ENCODE assay signal across 8 cellular contexts in the genomic region with DNA sequence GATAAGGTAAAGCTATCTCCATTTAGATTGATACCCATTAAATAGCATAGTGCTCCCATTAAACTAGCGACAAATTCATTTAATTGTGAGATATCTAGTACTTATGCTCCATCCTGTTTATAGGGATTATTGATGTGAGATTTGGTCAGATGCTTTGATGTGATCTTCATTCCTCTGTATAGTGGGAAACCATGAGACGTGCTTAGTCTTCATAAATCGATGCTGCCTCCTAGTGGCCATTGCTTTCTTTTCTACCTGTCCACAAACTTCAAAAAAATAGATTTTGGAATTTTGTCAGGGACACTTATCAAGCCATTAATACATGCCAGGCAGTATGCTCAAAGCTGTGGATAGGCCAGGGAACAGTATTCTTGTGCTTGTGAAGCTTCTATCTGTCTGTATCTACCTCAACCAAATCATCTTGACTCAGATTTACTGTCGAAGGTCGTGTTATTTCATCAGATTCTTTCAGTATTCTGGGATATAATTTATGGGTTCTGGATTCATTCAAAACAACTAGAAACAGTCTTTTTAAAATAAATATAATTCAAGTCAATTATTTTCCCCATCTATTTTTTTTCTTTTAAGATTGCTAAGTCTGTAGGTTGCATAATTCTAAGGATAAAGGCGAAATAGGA. TPM values are rescaled to one million over a fixed set of nuclear protein-coding genes. Genes with fewer than 3 reads are reported as not detected.
DNase-seq lines count a peak whose midpoint lies in the region; ATAC-seq and TF ChIP-seq lines count a peak whose summit lies in the region.

No MANE protein-coding gene starts in this region.

- H3K23ac ChIP-seq in trophoblast cell (ENCODE audit: low read length): no peak overlapping the region

- ATAC-seq in DND-41 (ENCODE audit: insufficient read depth, low read depth): peak; percentile 86
- ATAC-seq in GM21360 (IDR thresholded peaks at IDR 0.05; ENCODE audit: unreplicated experiment): peak; percentile 87
- peak; percentile 59 for ATAC-seq in HG03558 (IDR thresholded peaks at IDR 0.05; ENCODE audit: extremely low read depth, unreplicated experiment)
- ATAC-seq in activated T-helper 17 cell treated with anti-CD3 and anti-CD28 coated beads, Interleukin-2, amount 50 U/mL, for 72 hours (replicated peaks): peak; percentile 77

- H3K9me3 Mint-ChIP-seq in activated T-helper 17 cell treated with anti-CD3 and anti-CD28 coated beads, Interleukin-2, amount 50 U/mL, for 72 hours: no peaks in the 10 kb centered on the region

- H3K4me2 ChIP-seq in DND-41 (ENCODE audit: insufficient read depth, low read length) (no peak overlapping the region), trophoblast cell (ENCODE audit: low read length) (no peak overlapping the region)

- no CpG with 5 or more reads among the region's 6 CpGs for WGBS in trophoblast cell (ENCODE audit: extremely low coverage, insufficient coverage, insufficient read length)

- peaks cover 26% of the 10 kb centered on the region for H3K36me3 Mint-ChIP-seq in activated T-helper 17 cell treated with anti-CD3 and anti-CD28 coated beads, Interleukin-2, amount 50 U/mL, for 72 hours (ENCODE audit: low read depth)

- no peaks in the 10 kb centered on the region; the same call in 1 of the 2 replicates for H4K20me1 ChIP-seq in DND-41 (ENCODE audit: insufficient read depth, low read length)

- no peaks in the 10 kb centered on the region for H3K79me1 ChIP-seq in trophoblast cell (ENCODE audit: low read length)

- no peak overlapping the region for H3K18ac ChIP-seq in trophoblast cell (ENCODE audit: low read length)

- H2AFZ ChIP-seq in DND-41 (ENCODE audit: low read depth, low read length) (no peak overlapping the region), trophoblast cell (ENCODE audit: insufficient read depth, low read length, poor library complexity) (no peak overlapping the region)

- H3K27ac ChIP-seq in DND-41 (ENCODE audit: low read length): no peak overlapping the region
- H3K27ac ChIP-seq in trophoblast cell (ENCODE audit: low read depth, low read length): no peak overlapping the region

- H3K36me3 ChIP-seq in DND-41 (ENCODE audit: insufficient read depth, low read length) (peaks cover 30% of the 10 kb centered on the region), trophoblast cell (ENCODE audit: control insufficient read depth in 1 of 2, insufficient read depth in 2 of 2, low read length in 2 of 2) (no peaks in the 10 kb centered on the region)

- H3K27me3 ChIP-seq in DND-41 (ENCODE audit: insufficient read depth, low read length, poor library complexity) (no peaks in the 10 kb centered on the region), trophoblast cell (ENCODE audit: insufficient read depth, low read length) (no peaks in the 10 kb centered on the region)

- DNase-seq in DND-41 (peak; percentile 67), NCI-H82 (lab: John Stamatoyannopoulos, UW) (peak; percentile 86), glomerular visceral epithelial cell (ENCODE audit: extremely low spot score) (peak; percentile 46), trophoblast cell (peak; percentile 46 to 82), GOT3 (lab: John Stamatoyannopoulos, UW) (no peak)

- no peaks in the 10 kb centered on the region for H3K4me1 ChIP-seq in DND-41 (ENCODE audit: insufficient read depth, low read length)
- no peaks in the 10 kb centered on the region for H3K4me1 ChIP-seq in trophoblast cell (ENCODE audit: control insufficient read depth in 1 of 2, insufficient read depth in 2 of 2, low read length in 2 of 2)

- no peaks in the 10 kb centered on the region for H3K27me3 Mint-ChIP-seq in activated T-helper 17 cell treated with anti-CD3 and anti-CD28 coated beads, Interleukin-2, amount 50 U/mL, for 72 hours

- no peak overlapping the region for H4K12ac ChIP-seq in trophoblast cell (ENCODE audit: low read depth, low read length)

- no peak overlapping the region for H3K4ac ChIP-seq in trophoblast cell (ENCODE audit: low read depth, low read length)

- no peak overlapping the region for H3K14ac ChIP-seq in trophoblast cell (ENCODE audit: low read length)

- H2BK12ac ChIP-seq in trophoblast cell (ENCODE audit: low read length): no peak overlapping the region

- no peak overlapping the region for H3K4me3 Mint-ChIP-seq in activated T-helper 17 cell treated with anti-CD3 and anti-CD28 coated beads, Interleukin-2, amount 50 U/mL, for 72 hours

- no peak overlapping the region for H2BK120ac ChIP-seq in trophoblast cell (ENCODE audit: insufficient read depth, low read length, poor library complexity)

- peak; percentile 80 for TF ChIP-seq CTCF in DND-41 (IDR thresholded peaks at IDR 0.05; ENCODE audit: borderline replicate concordance, extremely low read depth, low read length, poor library complexity, severe bottlenecking)

- H4K91ac ChIP-seq in trophoblast cell (ENCODE audit: low read depth, low read length): no peak overlapping the region

- H3K9ac ChIP-seq in DND-41 (ENCODE audit: low read depth, low read length) (no peak overlapping the region), trophoblast cell (ENCODE audit: low read length) (no peak overlapping the region)

- H2BK5ac ChIP-seq in trophoblast cell (ENCODE audit: low read depth, low read length, poor library complexity): no peak overlapping the region

- H3K4me1 Mint-ChIP-seq in activated T-helper 17 cell treated with anti-CD3 and anti-CD28 coated beads, Interleukin-2, amount 50 U/mL, for 72 hours: peaks cover 6% of the 10 kb centered on the region

- H3K9me3 ChIP-seq in DND-41 (ENCODE audit: insufficient read depth, low read length, severe bottlenecking) (no peaks in the 10 kb centered on the region), trophoblast cell (ENCODE audit: insufficient read depth, low read depth, low read length) (no peaks in the 10 kb centered on the region)

- H4K8ac ChIP-seq in trophoblast cell (ENCODE audit: low read depth, low read length): no peak overlapping the region

- H3K79me2 ChIP-seq in DND-41 (ENCODE audit: insufficient read depth, low read length): no peaks in the 10 kb centered on the region
- H3K79me2 ChIP-seq in trophoblast cell (ENCODE audit: control insufficient read depth, insufficient read depth, low read length, poor library complexity): no peaks in the 10 kb centered on the region

- H3K4me3 ChIP-seq in DND-41 (ENCODE audit: low read depth in 1 of 2, low read length in 2 of 2) (no peak overlapping the region), trophoblast cell (ENCODE audit: low read depth, low read length) (no peak overlapping the region)

- peak overlapping the region; percentile 20 for H3K27ac Mint-ChIP-seq in activated T-helper 17 cell treated with anti-CD3 and anti-CD28 coated beads, Interleukin-2, amount 50 U/mL, for 72 hours

- H2AK5ac ChIP-seq in trophoblast cell (ENCODE audit: low read length): no peak overlapping the region

RNA-seq across cellular contexts. Expression of gene LSM8, which starts 12.0 kb away (rescaled TPM):
- total RNA-seq in activated T-helper 17 cell treated with anti-CD3 and anti-CD28 coated beads, Interleukin-2, amount 50 U/mL, for 72 hours: 10 to 100 TPM; 35.0 to 37.5 TPM
- 43.9 and 44.3 TPM in 2 replicates for polyA plus RNA-seq in trophoblast cell (2013)

RNA-seq across cellular contexts. Expression of gene ANKRD7, which starts 28.5 kb away (rescaled TPM):
- total RNA-seq in activated T-helper 17 cell treated with anti-CD3 and anti-CD28 coated beads, Interleukin-2, amount 50 U/mL, for 72 hours: under 1 TPM; 0.45 to 0.90 TPM
- 0.03 TPM in 1 of 2 replicates, not detected in the other for polyA plus RNA-seq in trophoblast cell (2013)
